ENCODE assay signal across 11 cellular contexts in genomic region chr17:28747801-28748750, GRCh38. TPM values are rescaled to one million over a fixed set of nuclear protein-coding genes. Genes with fewer than 3 reads are reported as not detected.
DNase-seq lines count a peak whose midpoint lies in the region; ATAC-seq and TF ChIP-seq lines count a peak whose summit lies in the region.
"Had no signal": no experiment of that assay in that cellular context is flagged by ENCODE, and none has a peak within 500 bp of the region (broad histone marks: within the 10 kb centered on the region; RNA-seq: fewer than 3 reads in every experiment).

No MANE protein-coding gene starts in this region.

- H3K27me3 ChIP-seq in ascending aorta (no peaks in the 10 kb centered on the region), mesendoderm (ENCODE audit: insufficient read depth, low read length, poor library complexity) (no peaks in the 10 kb centered on the region)
- H3K27me3 ChIP-seq: BE2C had no signal

- H2BK5ac ChIP-seq in mesendoderm (ENCODE audit: low read length): no peak overlapping the region

- H3K4me1 Mint-ChIP-seq in activated naive CD4-positive, alpha-beta T cell treated with anti-CD3 and anti-CD28 coated beads, Interleukin-2, amount 10 ng/mL, durations not matched to agents 7 days and 5 days: peaks cover 44% of the 10 kb centered on the region
- peaks cover 6% of the 10 kb centered on the region for H3K4me1 Mint-ChIP-seq in type B pancreatic cell (ENCODE audit: unreplicated experiment)

- H3K36me3 ChIP-seq in ascending aorta: peaks cover 7 to 18% of the 10 kb centered on the region in 2 donors
- H3K36me3 ChIP-seq in mesendoderm (ENCODE audit: control insufficient read depth, insufficient read depth, low read length): peaks cover 40% of the 10 kb centered on the region

- H3K56ac ChIP-seq in mesendoderm (ENCODE audit: low read length): peak overlapping the region; percentile 34

- no peak overlapping the region for H3K4me3 Mint-ChIP-seq in activated naive CD4-positive, alpha-beta T cell treated with anti-CD3 and anti-CD28 coated beads, Interleukin-2, amount 10 ng/mL, durations not matched to agents 7 days and 5 days
- peak overlapping the region; percentile 95 for H3K4me3 Mint-ChIP-seq in type B pancreatic cell

- WGBS in mesendoderm (ENCODE audit: extremely low coverage, insufficient coverage, low lambda C conversion rate): no CpG with 5 or more reads among the region's 18 CpGs

- peaks cover 40% of the 10 kb centered on the region for H3K79me2 ChIP-seq in mesendoderm (ENCODE audit: control insufficient read depth, insufficient read depth, low read length)

- H3K4me2 ChIP-seq in mesendoderm (ENCODE audit: low read length): no peak overlapping the region

- H3K4me1 ChIP-seq in ascending aorta (peaks cover 15 to 29% of the 10 kb centered on the region in 2 donors), mesendoderm (ENCODE audit: control insufficient read depth, low read depth, low read length) (peaks cover 11% of the 10 kb centered on the region)

- no peaks in the 10 kb centered on the region for H3K9me3 Mint-ChIP-seq in activated naive CD4-positive, alpha-beta T cell treated with anti-CD3 and anti-CD28 coated beads, Interleukin-2, amount 50 U/mL, for 72 hours
- H3K9me3 Mint-ChIP-seq in activated naive CD4-positive, alpha-beta T cell treated with anti-CD3 and anti-CD28 coated beads, Interleukin-2, amount 10 ng/mL, durations not matched to agents 7 days and 5 days: no peaks in the 10 kb centered on the region
- no peaks in the 10 kb centered on the region for H3K9me3 Mint-ChIP-seq in type B pancreatic cell

- peaks cover 30% of the 10 kb centered on the region for H3K79me1 ChIP-seq in mesendoderm (ENCODE audit: low read length)

- H2BK15ac ChIP-seq in mesendoderm (replicated peaks; ENCODE audit: low read depth): no peak overlapping the region

- no peak overlapping the region for H4K5ac ChIP-seq in mesendoderm (ENCODE audit: low read length)

- no peak overlapping the region for H3K9ac ChIP-seq in mesendoderm (ENCODE audit: low read length)

- H4K8ac ChIP-seq in mesendoderm (ENCODE audit: low read depth, low read length): no peak overlapping the region

- CTCF ChIA-PET in activated naive CD4-positive, alpha-beta T cell treated with anti-CD3 and anti-CD28 coated beads, Interleukin-2, amount 10 ng/mL, durations not matched to agents 7 days and 5 days (lab: Charles Lee): interaction anchor here (0.8 to 15.0 kb wide), 6 partner anchors 14 to 168 kb away, joined by 3 to 415 read pairs (median 13); partner anchors contain the start of genes NEK8, RPL23A and TLCD1

- H2BK120ac ChIP-seq in mesendoderm (ENCODE audit: low read depth, low read length): no peak overlapping the region

- H3K4me3 ChIP-seq in ascending aorta (no peak overlapping the region), mesendoderm (ENCODE audit: low read length) (no peak overlapping the region)

- peak overlapping the region; percentile 68 to 82 for H3K27ac Mint-ChIP-seq in activated naive CD4-positive, alpha-beta T cell treated with anti-CD3 and anti-CD28 coated beads, Interleukin-2, amount 50 U/mL, for 72 hours
- no peak overlapping the region for H3K27ac Mint-ChIP-seq in activated naive CD4-positive, alpha-beta T cell treated with anti-CD3 and anti-CD28 coated beads, Interleukin-2, amount 10 ng/mL, durations not matched to agents 7 days and 5 days
- H3K27ac Mint-ChIP-seq in type B pancreatic cell: peak overlapping the region; percentile 98

- H3K27me3 Mint-ChIP-seq in activated naive CD4-positive, alpha-beta T cell treated with anti-CD3 and anti-CD28 coated beads, Interleukin-2, amount 10 ng/mL, durations not matched to agents 7 days and 5 days: no peaks in the 10 kb centered on the region
- H3K27me3 Mint-ChIP-seq in type B pancreatic cell: no peaks in the 10 kb centered on the region

- no peak for TF ChIP-seq CTCF in ascending aorta (IDR thresholded peaks at IDR 0.05)
- TF ChIP-seq CTCF in type B pancreatic cell (conservative IDR thresholded peaks at IDR 0.05): no peak

- H2AK5ac ChIP-seq in mesendoderm (ENCODE audit: low read length): no peak overlapping the region

- H3K27ac ChIP-seq in ascending aorta: peak overlapping the region; percentile 88 to 98
- peak overlapping the region; percentile 3 for H3K27ac ChIP-seq in mesendoderm (ENCODE audit: low read depth, low read length)

- peaks cover 11 to 38% of the 10 kb centered on the region in 2 donors for H3K36me3 Mint-ChIP-seq in activated naive CD4-positive, alpha-beta T cell treated with anti-CD3 and anti-CD28 coated beads, Interleukin-2, amount 50 U/mL, for 72 hours
- peaks cover 21% of the 10 kb centered on the region for H3K36me3 Mint-ChIP-seq in activated naive CD4-positive, alpha-beta T cell treated with anti-CD3 and anti-CD28 coated beads, Interleukin-2, amount 10 ng/mL, durations not matched to agents 7 days and 5 days
- peaks cover 13% of the 10 kb centered on the region for H3K36me3 Mint-ChIP-seq in type B pancreatic cell

- no peaks in the 10 kb centered on the region for H3K9me3 ChIP-seq in ascending aorta
- H3K9me3 ChIP-seq: BE2C had no signal

- DNase-seq in activated naive CD4-positive, alpha-beta T cell treated with anti-CD3 and anti-CD28 coated beads, Interleukin-2, amount 50 U/mL, for 72 hours (ENCODE audit: low spot score in 2 of 2): no peak
- no peak for DNase-seq in activated naive CD4-positive, alpha-beta T cell treated with anti-CD3 and anti-CD28 coated beads, Interleukin-2, amount 10 ng/mL, durations not matched to agents 7 days and 5 days
- DNase-seq in ascending aorta (ENCODE audit: low spot score in 2 of 2) (no peak), mesendoderm (no peak), type B pancreatic cell (ENCODE audit: extremely low spot score, unreplicated experiment) (no peak), SHP77 (lab: John Stamatoyannopoulos, UW) (no peak)
- DNase-seq in activated CD4-positive, alpha-beta T cell treated with anti-CD3 and anti-CD28 coated beads, Interleukin-2, amount 50 U/mL, for 48 hours: no peak
- DNase-seq: NCI-H1436; stimulated activated CD4-positive, alpha-beta T cell treated with anti-CD3 and anti-CD28 coated beads, Interleukin-4, amount 100 ng/mL, for 4 hours had no signal

- H3K18ac ChIP-seq in mesendoderm (ENCODE audit: low read length): no peak overlapping the region

- H3K4ac ChIP-seq in mesendoderm (ENCODE audit: low read depth, low read length): no peak overlapping the region

- intact Hi-C loops in ascending aorta (cut with DNase I): no loop called here

- ATAC-seq in activated naive CD4-positive, alpha-beta T cell treated with anti-CD3 and anti-CD28 coated beads, Interleukin-2, amount 50 U/mL, for 72 hours: no peak
- ATAC-seq in HG02885 (IDR thresholded peaks at IDR 0.05; ENCODE audit: poor library complexity, unreplicated experiment): no peak

- H3K23ac ChIP-seq in mesendoderm (ENCODE audit: low read length): no peak overlapping the region

RNA-seq across cellular contexts. Expression of gene TRAF4, which starts 4.3 kb away (rescaled TPM):
- 100 to 1,000 TPM in 1 of 2 donors, 10 to 100 TPM in 1; 88.3 to 168 TPM for total RNA-seq in activated naive CD4-positive, alpha-beta T cell treated with anti-CD3 and anti-CD28 coated beads, Interleukin-2, amount 50 U/mL, for 72 hours
- total RNA-seq in ascending aorta (53.2 TPM), type B pancreatic cell (ENCODE audit: low replicate concordance) (219 and 327 TPM in 2 replicates)
- polyA plus RNA-seq in mesendoderm (2013, experiment 1 of 2): 120 TPM
- 122 TPM for polyA plus RNA-seq in mesendoderm (2013, experiment 2 of 2)

RNA-seq across cellular contexts. Expression of gene NEK8, which starts 19.5 kb away (rescaled TPM):
- 1 to 10 TPM; 5.3 to 6.4 TPM for total RNA-seq in activated naive CD4-positive, alpha-beta T cell treated with anti-CD3 and anti-CD28 coated beads, Interleukin-2, amount 50 U/mL, for 72 hours
- total RNA-seq in ascending aorta (3.2 TPM), type B pancreatic cell (ENCODE audit: low replicate concordance) (8.7 and 9.5 TPM in 2 replicates)
- 6.8 TPM for polyA plus RNA-seq in mesendoderm (2013, experiment 1 of 2)
- polyA plus RNA-seq in mesendoderm (2013, experiment 2 of 2): 6.5 TPM

RNA-seq across cellular contexts. Expression of gene TLCD1, which starts 22.0 kb away (rescaled TPM):
- total RNA-seq in activated naive CD4-positive, alpha-beta T cell treated with anti-CD3 and anti-CD28 coated beads, Interleukin-2, amount 50 U/mL, for 72 hours: 10 to 100 TPM in 1 of 2 donors, 1 to 10 TPM in 1; 4.4 to 10.2 TPM
- total RNA-seq in ascending aorta (not detected), type B pancreatic cell (ENCODE audit: low replicate concordance) (18.6 and 40.2 TPM in 2 replicates)
- polyA plus RNA-seq in mesendoderm (2013, experiment 1 of 2): 44.3 TPM
- polyA plus RNA-seq in mesendoderm (2013, experiment 2 of 2): 46.0 TPM

RNA-seq across cellular contexts. Expression of gene RPL23A, which starts 28.3 kb away (rescaled TPM):
- 1,000 to 10,000 TPM; 2,221 to 2,736 TPM for total RNA-seq in activated naive CD4-positive, alpha-beta T cell treated with anti-CD3 and anti-CD28 coated beads, Interleukin-2, amount 50 U/mL, for 72 hours
- total RNA-seq in ascending aorta (491 TPM), type B pancreatic cell (ENCODE audit: low replicate concordance) (1,717 and 1,950 TPM in 2 replicates)
- polyA plus RNA-seq in mesendoderm (2013, experiment 1 of 2): 3,789 TPM
- 3,812 TPM for polyA plus RNA-seq in mesendoderm (2013, experiment 2 of 2)

RNA-seq across cellular contexts. Expression of gene RAB34, which starts 30.4 kb away (rescaled TPM):
- 10 to 100 TPM; 20.5 to 46.4 TPM for total RNA-seq in activated naive CD4-positive, alpha-beta T cell treated with anti-CD3 and anti-CD28 coated beads, Interleukin-2, amount 50 U/mL, for 72 hours
- total RNA-seq in ascending aorta: 172 TPM
- polyA plus RNA-seq in mesendoderm (2013, experiment 1 of 2): 168 TPM
- polyA plus RNA-seq in mesendoderm (2013, experiment 2 of 2): 165 TPM
- total RNA-seq in type B pancreatic cell (ENCODE audit: low replicate concordance): 54.2 and 133 TPM in 2 replicates
